In the genomic region with DNA sequence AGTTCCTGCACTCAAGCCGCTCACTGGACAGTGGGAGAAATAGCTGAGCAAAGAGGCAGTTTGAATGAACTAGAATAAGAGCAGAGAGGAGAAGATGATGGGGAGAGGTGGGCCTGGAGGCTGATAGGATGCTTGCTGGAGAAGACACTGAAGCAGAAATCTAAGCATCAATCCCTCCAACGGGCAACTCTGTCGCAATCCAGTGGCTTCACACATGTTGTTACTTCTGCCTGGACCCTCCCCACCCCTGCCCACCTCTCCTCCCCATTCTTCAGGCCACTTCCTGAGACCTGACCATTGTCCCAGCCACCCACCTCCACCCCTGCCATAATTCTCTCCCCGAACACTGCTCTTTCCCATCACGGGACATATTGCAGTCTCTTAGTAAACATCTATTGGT, we compare ENCODE assay signal across 15 cellular contexts.
"Had no signal": no experiment of that assay in that cellular context is flagged by ENCODE, and none has a peak within 500 bp of the region (broad histone marks: within the 10 kb centered on the region; RNA-seq: fewer than 3 reads in every experiment).

No MANE protein-coding gene starts in this region.

- H3K9me3 ChIP-seq: breast epithelium, left lung, tibial artery, vagina had no signal

- H3K9me3 Mint-ChIP-seq: memory B cell; naive thymus-derived CD8-positive, alpha-beta T cell; stimulated activated memory B cell treated with anti-CD40 and anti-IgM and Interleukin-4, amounts not matched to agents 10 μg/mL and 1 μg/mL and 100 μg/mL, for 72 hours had no signal

- ATAC-seq: activated CD4-positive, CD25-positive, alpha-beta regulatory T cell treated with anti-CD3 and anti-CD28 coated beads, Interleukin-2, amount 50 U/mL, for 24 hours; left lung; naive thymus-derived CD8-positive, alpha-beta T cell; stimulated activated memory B cell treated with anti-CD40 and anti-IgM and Interleukin-4, amounts not matched to agents 10 μg/mL and 1 μg/mL and 100 μg/mL, for 72 hours had no signal

- H3K4me3 ChIP-seq: left lung, tibial artery, vagina had no signal

- H3K27me3 Mint-ChIP-seq: stimulated activated memory B cell treated with anti-CD40 and anti-IgM and Interleukin-4, amounts not matched to agents 10 μg/mL and 1 μg/mL and 100 μg/mL, for 72 hours had no signal

- FAIRE-seq: islet of Langerhans had no signal

- H3K27ac Mint-ChIP-seq: memory B cell; stimulated activated memory B cell treated with anti-CD40 and anti-IgM and Interleukin-4, amounts not matched to agents 10 μg/mL and 1 μg/mL and 100 μg/mL, for 72 hours had no signal

- H3K4me3 Mint-ChIP-seq: memory B cell; naive thymus-derived CD8-positive, alpha-beta T cell; stimulated activated memory B cell treated with anti-CD40 and anti-IgM and Interleukin-4, amounts not matched to agents 10 μg/mL and 1 μg/mL and 100 μg/mL, for 72 hours had no signal

- H3K36me3 Mint-ChIP-seq: memory B cell; naive thymus-derived CD8-positive, alpha-beta T cell; stimulated activated memory B cell treated with anti-CD40 and anti-IgM and Interleukin-4, amounts not matched to agents 10 μg/mL and 1 μg/mL and 100 μg/mL, for 72 hours had no signal

- H3K27me3 ChIP-seq: breast epithelium, left lung, tibial artery, vagina had no signal

- H3K27ac ChIP-seq: left lung, tibial artery, vagina had no signal

- DNase-seq: activated CD4-positive, alpha-beta T cell treated with anti-CD3 and anti-CD28 coated beads, Interleukin-2, amount 50 U/mL, for 1 hour; activated CD8-positive, alpha-beta memory T cell treated with anti-CD3 and anti-CD28 coated beads for 24 hours; dermis blood vessel endothelial cell; erythroblast; left lung; naive thymus-derived CD8-positive, alpha-beta T cell; retina; stimulated activated CD4-positive, alpha-beta T cell treated with anti-CD3 and anti-CD28 coated beads, Interleukin-2, amount 100 ng/mL, for 48 hours; tibial artery had no signal

- H3K36me3 ChIP-seq: breast epithelium, left lung, tibial artery, vagina had no signal
